ENCODE assay signal across 1 cellular context in the genomic region with DNA sequence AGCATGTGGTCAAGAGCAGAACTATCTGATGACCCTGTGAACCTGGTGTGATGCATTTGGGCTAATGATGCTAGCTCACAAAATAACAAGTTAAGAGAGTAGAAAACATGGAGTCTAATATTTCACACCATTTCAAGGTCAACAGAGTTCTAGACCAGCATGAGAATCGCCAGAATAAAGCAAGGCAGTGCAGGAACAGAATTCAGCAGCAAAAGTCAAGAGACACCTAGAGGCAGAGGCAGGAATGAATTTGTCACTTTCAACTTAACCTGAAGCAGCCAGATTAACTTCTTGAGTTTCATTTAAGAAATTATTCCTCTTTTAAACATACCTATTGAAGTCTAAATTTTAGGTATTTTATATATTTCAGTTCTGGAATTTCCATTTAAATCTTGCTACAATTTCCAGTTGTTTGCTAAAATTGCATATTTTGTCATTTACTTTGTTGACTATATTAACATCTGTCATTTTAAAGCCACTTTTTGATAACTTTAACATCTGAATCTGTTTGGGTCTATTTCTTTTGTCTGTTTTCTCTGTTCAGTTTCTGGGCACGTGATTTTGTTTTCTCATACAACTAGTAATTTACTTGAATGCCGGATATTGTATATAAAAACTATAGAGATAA.
TF ChIP-seq lines count a peak whose summit lies in the region.

No MANE protein-coding gene starts in this region.

TF ChIP-seq in K562, 482 proteins besides CTCF, POLR2A, EP300 and RAD21 (continued from another document):
- TF ChIP-seq, protein P1, sequence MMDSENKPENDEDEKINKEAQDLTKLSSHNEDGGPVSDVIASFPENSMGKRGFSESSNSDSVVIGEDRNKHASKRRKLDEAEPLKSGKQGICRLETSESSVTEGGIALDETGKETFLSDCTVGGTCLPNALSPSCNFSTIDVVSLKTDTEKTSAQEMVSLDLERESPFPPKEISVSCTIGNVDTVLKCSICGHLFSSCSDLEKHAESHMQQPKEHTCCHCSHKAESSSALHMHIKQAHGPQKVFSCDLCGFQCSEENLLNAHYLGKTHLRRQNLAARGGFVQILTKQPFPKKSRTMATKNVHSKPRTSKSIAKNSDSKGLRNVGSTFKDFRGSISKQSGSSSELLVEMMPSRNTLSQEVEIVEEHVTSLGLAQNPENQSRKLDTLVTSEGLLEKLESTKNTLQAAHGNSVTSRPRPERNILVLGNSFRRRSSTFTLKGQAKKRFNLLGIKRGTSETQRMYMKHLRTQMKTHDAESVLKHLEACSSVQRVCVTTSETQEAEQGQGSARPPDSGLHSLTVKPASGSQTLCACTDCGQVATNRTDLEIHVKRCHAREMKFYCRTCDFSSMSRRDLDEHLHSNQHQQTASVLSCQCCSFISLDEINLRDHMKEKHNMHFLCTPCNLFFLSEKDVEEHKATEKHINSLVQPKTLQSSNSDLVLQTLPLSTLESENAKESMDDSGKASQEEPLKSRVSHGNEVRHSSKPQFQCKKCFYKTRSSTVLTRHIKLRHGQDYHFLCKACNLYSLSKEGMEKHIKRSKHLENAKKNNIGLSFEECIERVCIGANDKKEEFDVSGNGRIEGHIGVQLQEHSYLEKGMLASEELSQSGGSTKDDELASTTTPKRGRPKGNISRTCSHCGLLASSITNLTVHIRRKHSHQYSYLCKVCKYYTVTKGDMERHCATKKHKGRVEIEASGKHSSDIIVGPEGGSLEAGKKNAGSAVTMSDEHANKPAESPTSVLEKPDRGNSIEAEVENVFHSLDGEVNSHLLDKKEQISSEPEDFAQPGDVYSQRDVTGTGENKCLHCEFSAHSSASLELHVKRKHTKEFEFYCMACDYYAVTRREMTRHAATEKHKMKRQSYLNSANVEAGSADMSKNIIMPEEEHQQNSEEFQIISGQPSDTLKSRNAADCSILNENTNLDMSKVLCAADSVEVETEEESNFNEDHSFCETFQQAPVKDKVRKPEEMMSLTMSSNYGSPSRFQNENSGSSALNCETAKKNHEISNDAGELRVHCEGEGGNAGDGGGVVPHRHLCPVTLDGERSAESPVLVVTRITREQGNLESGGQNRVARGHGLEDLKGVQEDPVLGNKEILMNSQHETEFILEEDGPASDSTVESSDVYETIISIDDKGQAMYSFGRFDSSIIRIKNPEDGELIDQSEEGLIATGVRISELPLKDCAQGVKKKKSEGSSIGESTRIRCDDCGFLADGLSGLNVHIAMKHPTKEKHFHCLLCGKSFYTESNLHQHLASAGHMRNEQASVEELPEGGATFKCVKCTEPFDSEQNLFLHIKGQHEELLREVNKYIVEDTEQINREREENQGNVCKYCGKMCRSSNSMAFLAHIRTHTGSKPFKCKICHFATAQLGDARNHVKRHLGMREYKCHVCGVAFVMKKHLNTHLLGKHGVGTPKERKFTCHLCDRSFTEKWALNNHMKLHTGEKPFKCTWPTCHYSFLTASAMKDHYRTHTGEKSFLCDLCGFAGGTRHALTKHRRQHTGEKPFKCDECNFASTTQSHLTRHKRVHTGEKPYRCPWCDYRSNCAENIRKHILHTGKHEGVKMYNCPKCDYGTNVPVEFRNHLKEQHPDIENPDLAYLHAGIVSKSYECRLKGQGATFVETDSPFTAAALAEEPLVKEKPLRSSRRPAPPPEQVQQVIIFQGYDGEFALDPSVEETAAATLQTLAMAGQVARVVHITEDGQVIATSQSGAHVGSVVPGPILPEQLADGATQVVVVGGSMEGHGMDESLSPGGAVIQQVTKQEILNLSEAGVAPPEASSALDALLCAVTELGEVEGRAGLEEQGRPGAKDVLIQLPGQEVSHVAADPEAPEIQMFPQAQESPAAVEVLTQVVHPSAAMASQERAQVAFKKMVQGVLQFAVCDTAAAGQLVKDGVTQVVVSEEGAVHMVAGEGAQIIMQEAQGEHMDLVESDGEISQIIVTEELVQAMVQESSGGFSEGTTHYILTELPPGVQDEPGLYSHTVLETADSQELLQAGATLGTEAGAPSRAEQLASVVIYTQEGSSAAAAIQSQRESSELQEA (IDR thresholded peaks at IDR 0.05; ENCODE audit: low read depth), result no peak
- TF ChIP-seq XRCC5 (IDR thresholded peaks at IDR 0.05; ENCODE audit: low read depth, low read length), result no peak
- no peak for TF ChIP-seq CREBBP (IDR thresholded peaks at IDR 0.05; ENCODE audit: low read depth, low read length)
- no peak for TF ChIP-seq MYBL2 (IDR thresholded peaks at IDR 0.05; ENCODE audit: low read depth)
- TF ChIP-seq MYBL2 (CRISPR knock-in tag; IDR thresholded peaks at IDR 0.05; ENCODE audit: borderline replicate concordance), result no peak
- no peak for TF ChIP-seq ZBTB8A (IDR thresholded peaks at IDR 0.05; ENCODE audit: partially characterized antibody)
